13 cellular contexts compared by ENCODE assay signal in the genomic region with DNA sequence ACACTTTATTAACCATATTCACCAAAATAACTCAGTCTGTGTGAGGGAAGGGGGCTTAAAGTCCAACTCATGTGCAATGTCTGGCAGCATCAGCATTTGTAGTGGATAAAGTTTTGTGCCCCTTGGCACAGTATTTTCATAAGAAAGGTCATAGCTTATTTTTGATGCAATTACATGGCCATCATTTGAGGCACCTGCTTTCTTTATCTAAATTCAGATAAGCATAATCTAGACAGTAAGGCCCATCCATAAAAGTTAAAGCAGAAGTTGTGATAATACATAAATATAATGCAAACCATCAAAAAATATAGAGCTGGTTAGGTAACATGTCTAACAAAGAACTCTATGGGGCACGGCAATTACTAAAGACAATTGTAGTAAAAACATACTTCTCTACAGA.
DNase-seq lines count a peak whose midpoint lies in the region; ATAC-seq and TF ChIP-seq lines count a peak whose summit lies in the region.
"Had no signal": no experiment of that assay in that cellular context is flagged by ENCODE, and none has a peak within 500 bp of the region (broad histone marks: within the 10 kb centered on the region; RNA-seq: fewer than 3 reads in every experiment).

No MANE protein-coding gene starts in this region.

- H3K9me2 ChIP-seq in SK-N-SH: no peaks in the 10 kb centered on the region
- no peaks in the 10 kb centered on the region for H3K9me2 ChIP-seq in MM.1S (replicated peaks; ENCODE audit: insufficient read depth, low read length)
- H3K9me2 ChIP-seq in SU-DHL-6 (replicated peaks; ENCODE audit: insufficient read depth, low read length): no peaks in the 10 kb centered on the region

- CTCF ChIA-PET in SK-N-SH (lab: Yijun Ruan, JAX): interaction anchor here (1.2 to 1.5 kb wide), 3 partner anchors 16 to 39 kb away, joined by 3 to 5 read pairs (median 4); no protein-coding TSS in a partner anchor

- POLR2A ChIA-PET in SK-N-SH (lab: Yijun Ruan, JAX): interaction anchor here (1.2 kb wide), 1 partner anchor 25 kb away, joined by 4 read pairs; no protein-coding TSS in a partner anchor

- H3K9ac ChIP-seq in SK-N-SH (no peak overlapping the region), MM.1S (ENCODE audit: low read length) (no peak overlapping the region), SU-DHL-6 (ENCODE audit: low read length) (peak overlapping the region; percentile 50)
- H3K9ac ChIP-seq: BLaER1 had no signal

- H3K9me3 ChIP-seq in SK-N-SH: no peaks in the 10 kb centered on the region
- no peaks in the 10 kb centered on the region for H3K9me3 ChIP-seq in MM.1S (replicated peaks; ENCODE audit: insufficient read depth, low read length)
- H3K9me3 ChIP-seq in SU-DHL-6 (ENCODE audit: insufficient read depth, low read length): no peaks in the 10 kb centered on the region
- H3K9me3 ChIP-seq: BLaER1 had no signal

- no peak for TF ChIP-seq CTCF in SK-N-SH (IDR thresholded peaks at IDR 0.05)
- no peak for TF ChIP-seq CTCF in MM.1S (IDR thresholded peaks at IDR 0.05; ENCODE audit: low read length)
- TF ChIP-seq CTCF in SU-DHL-6 (IDR thresholded peaks at IDR 0.05; ENCODE audit: insufficient read depth, low read length, poor library complexity, severe bottlenecking): no peak

- peak in 1 of 2 experiments; percentile 93; a peak in 2 of 4 replicates for TF ChIP-seq EP300 in SK-N-SH (IDR thresholded peaks at IDR 0.05; ENCODE audit: borderline replicate concordance in 1 of 2, low read depth in 1 of 2, low read length in 1 of 2)

- H3K4me1 ChIP-seq in SK-N-SH (ENCODE audit: control insufficient read depth in 1 of 2, insufficient read depth in 2 of 2, low read depth in 1 of 2, low read length in 1 of 2) (no peaks in the 10 kb centered on the region), MM.1S (ENCODE audit: low read length) (peaks cover 16% of the 10 kb centered on the region)

- H3K36me3 ChIP-seq in SK-N-SH (replicated peaks in 1 of 2; ENCODE audit: control insufficient read depth in 1 of 2, insufficient read depth in 2 of 2, low read length in 1 of 2): no peaks in the 10 kb centered on the region
- no peaks in the 10 kb centered on the region for H3K36me3 ChIP-seq in MM.1S (replicated peaks; ENCODE audit: insufficient read depth, low read length)
- peaks cover 3% of the 10 kb centered on the region; the same call in 1 of the 2 replicates for H3K36me3 ChIP-seq in SU-DHL-6 (ENCODE audit: low read length)
- H3K36me3 ChIP-seq: BLaER1 had no signal

- DNase-seq in SK-N-SH: no peak
- DNase-seq in MM.1S: no peak
- no peak for DNase-seq in COLO829 (ENCODE audit: low spot score)
- DNase-seq: DMS79, HCEC 1CT, HFFc6, IMR-90 had no signal

- ATAC-seq in SK-N-SH treated with all-trans-retinoic acid at 6 μM for 48 hours: no peak
- ATAC-seq in HG03460 (IDR thresholded peaks at IDR 0.05; ENCODE audit: unreplicated experiment): no peak
- ATAC-seq in GM21360 (IDR thresholded peaks at IDR 0.05; ENCODE audit: unreplicated experiment): no peak

- WGBS in SK-N-SH (ENCODE audit: low lambda C conversion rate): 57% methylated on average over 1 of the region's 1 CpG

- H3K27me3 ChIP-seq in SK-N-SH (ENCODE audit: insufficient read depth) (no peaks in the 10 kb centered on the region), MM.1S (replicated peaks; ENCODE audit: insufficient read depth, low read length) (no peaks in the 10 kb centered on the region), SU-DHL-6 (ENCODE audit: low read length) (no peaks in the 10 kb centered on the region)

- H3K79me2 ChIP-seq in SK-N-SH (ENCODE audit: insufficient read depth) (no peaks in the 10 kb centered on the region), MM.1S (ENCODE audit: low read length) (no peaks in the 10 kb centered on the region), SU-DHL-6 (ENCODE audit: insufficient read depth, low read length) (no peaks in the 10 kb centered on the region)

- H3F3A ChIP-seq in SK-N-SH (replicated peaks; ENCODE audit: insufficient read depth) (no peaks in the 10 kb centered on the region), MM.1S (ENCODE audit: insufficient read depth, low read length) (peaks cover 5% of the 10 kb centered on the region), SU-DHL-6 (ENCODE audit: insufficient read depth) (peaks cover 38% of the 10 kb centered on the region)

- no peak; the same call in 1 of the 2 replicates for TF ChIP-seq RAD21 in SK-N-SH (IDR thresholded peaks at IDR 0.05; ENCODE audit: low read length)

- H3K4me2 ChIP-seq in SK-N-SH (no peak overlapping the region), MM.1S (ENCODE audit: low read depth, low read length) (no peak overlapping the region), SU-DHL-6 (ENCODE audit: low read depth, low read length, poor library complexity, severe bottlenecking) (peak overlapping the region; percentile 93)

- H3K4me3 ChIP-seq in SK-N-SH (ENCODE audit: low read depth in 2 of 2, low read length in 1 of 2) (no peak overlapping the region), MM.1S (ENCODE audit: low read length) (no peak overlapping the region), SU-DHL-6 (ENCODE audit: insufficient read depth, low read length, poor library complexity, severe bottlenecking) (peak overlapping the region; percentile 30)
- H3K4me3 ChIP-seq: BLaER1 had no signal

- peak overlapping the region in 1 of 2 experiments; percentile 50; a peak in 1 of 4 replicates for H3K27ac ChIP-seq in SK-N-SH (ENCODE audit: low read depth in 2 of 2, low read length in 1 of 2)
- peak overlapping the region; percentile 57; the same call in 1 of the 2 replicates for H3K27ac ChIP-seq in MM.1S (ENCODE audit: low read length)
- peak overlapping the region; percentile 100 for H3K27ac ChIP-seq in SU-DHL-6 (ENCODE audit: low read depth, low read length)
- H3K27ac ChIP-seq: 22Rv1, BLaER1 had no signal

- H4K20me1 ChIP-seq in SK-N-SH (ENCODE audit: insufficient read depth): no peaks in the 10 kb centered on the region
- H4K20me1 ChIP-seq in MM.1S (ENCODE audit: insufficient read depth, low read length): no peaks in the 10 kb centered on the region
- H4K20me1 ChIP-seq in SU-DHL-6 (ENCODE audit: low read depth, low read length): no peaks in the 10 kb centered on the region
- H4K20me1 ChIP-seq: BLaER1 had no signal

- H2AFZ ChIP-seq in SK-N-SH (ENCODE audit: low read depth): no peak overlapping the region
- H2AFZ ChIP-seq in MM.1S (ENCODE audit: low read length): no peak overlapping the region
- no peak overlapping the region for H2AFZ ChIP-seq in SU-DHL-6 (ENCODE audit: low read depth, low read length, severe bottlenecking)

TF ChIP-seq in SK-N-SH, 30 proteins besides CTCF, POLR2A, EP300 and RAD21 (continues in another document):
- TF ChIP-seq YY1 (IDR thresholded peaks at IDR 0.05; ENCODE audit: low read depth) (no peak), GATA2 (CRISPR knock-in tag; IDR thresholded peaks at IDR 0.05) (peak; percentile 84), FOXM1 (IDR thresholded peaks at IDR 0.05; ENCODE audit: low read depth) (no peak), TAF1 (IDR thresholded peaks at IDR 0.05; ENCODE audit: borderline replicate concordance, low read depth, low read length) (no peak), RFX5 (IDR thresholded peaks at IDR 0.05; ENCODE audit: low read length) (no peak), MAX (IDR thresholded peaks at IDR 0.05; ENCODE audit: low read depth) (no peak), USF1 (IDR thresholded peaks at IDR 0.05; ENCODE audit: borderline replicate concordance, low read depth) (no peak), JUND (IDR thresholded peaks at IDR 0.05) (no peak), MEF2A (IDR thresholded peaks at IDR 0.05; ENCODE audit: borderline replicate concordance, low read depth) (no peak)

TF ChIP-seq in SK-N-SH treated with all-trans-retinoic acid at 6 μM for 48 hours, 23 proteins besides CTCF, POLR2A, EP300 and RAD21 (continues in another document):
- TF ChIP-seq SNAI2 (CRISPR knock-in tag; IDR thresholded peaks at IDR 0.05): no peak
- TF ChIP-seq CSDC2 (CRISPR knock-in tag; IDR thresholded peaks at IDR 0.05): no peak
- TF ChIP-seq ZNF70 (CRISPR knock-in tag; IDR thresholded peaks at IDR 0.05): no peak
- no peak for TF ChIP-seq POU6F1 (CRISPR knock-in tag; IDR thresholded peaks at IDR 0.05; ENCODE audit: borderline replicate concordance, low read depth)
- no peak for TF ChIP-seq CREB5 (CRISPR knock-in tag; IDR thresholded peaks at IDR 0.05; ENCODE audit: low read depth)
- no peak for TF ChIP-seq TOX (CRISPR knock-in tag; IDR thresholded peaks at IDR 0.05; ENCODE audit: borderline replicate concordance)
- no peak for TF ChIP-seq ZFP3 (CRISPR knock-in tag; IDR thresholded peaks at IDR 0.05)
